Comparison of ENCODE assay signal across 1 cellular context in genomic region chr9:110847661-110848060, GRCh38.
TF ChIP-seq lines count a peak whose summit lies in the region.

No MANE protein-coding gene starts in this region.

TF ChIP-seq in WTC11, 78 proteins besides CTCF, POLR2A, EP300 and RAD21 (continued from another document):
- no peak for TF ChIP-seq STAT6 (CRISPR knock-in tag; conservative IDR thresholded peaks at IDR 0.05; ENCODE audit: low read depth)
TF ChIP-seq in WTC11: peak in this region for 0.
